Comparison of ENCODE assay signal across 8 cellular contexts in genomic region chr9:129006328-129007034, GRCh38. TPM values are rescaled to one million over a fixed set of nuclear protein-coding genes. Genes with fewer than 3 reads are reported as not detected.
A peak's percentile ranks its signal among the peaks of the same experiment; 100 is the strongest.
DNase-seq lines count a peak whose midpoint lies in the region; ATAC-seq and TF ChIP-seq lines count a peak whose summit lies in the region.

No MANE protein-coding gene starts in this region.

- POLR2A ChIA-PET in activated CD4-positive, alpha-beta memory T cell treated with anti-CD3 and anti-CD28 coated beads, Interleukin-2, amount 10 ng/mL, durations not matched to agents 7 days and 5 days (lab: Charles Lee) = interaction anchor here (1.0 kb wide), 1 partner anchor 188 kb away, joined by 3 read pairs; the partner anchor contains the start of gene ENDOG

- no peaks in the 10 kb centered on the region for H3K4me1 ChIP-seq in mucosa of descending colon (ENCODE audit: low read depth)

- H3K9me3 Mint-ChIP-seq in activated CD4-positive, alpha-beta memory T cell treated with anti-CD3 and anti-CD28 coated beads, Interleukin-2, amount 10 ng/mL, durations not matched to agents 7 days and 5 days = no peaks in the 10 kb centered on the region

- ATAC-seq in GM21529 (IDR thresholded peaks at IDR 0.05; ENCODE audit: unreplicated experiment) = peak; percentile 59
- peak; percentile 84 for ATAC-seq in mucosa of descending colon
- peak; percentile 64 for ATAC-seq in stimulated activated naive CD8-positive, alpha-beta T cell treated with anti-CD3 and anti-CD28 coated beads, Interleukin-15, Interleukin-2, amounts not matched to agents 100 U/mL and 50 U/mL, for 24 hours
- ATAC-seq in HG02759 (IDR thresholded peaks at IDR 0.05; ENCODE audit: unreplicated experiment) = no peak

- CTCF ChIA-PET in activated CD4-positive, alpha-beta memory T cell treated with anti-CD3 and anti-CD28 coated beads, Interleukin-2, amount 10 ng/mL, durations not matched to agents 7 days and 5 days (lab: Charles Lee) = interaction anchor here (1.3 kb wide), 1 partner anchor 22 kb away, joined by 3 read pairs; the partner anchor contains the start of gene SH3GLB2

- TF ChIP-seq CTCF in mucosa of descending colon (IDR thresholded peaks at IDR 0.05) = peak; percentile 48

- H3K4me1 Mint-ChIP-seq in activated CD4-positive, alpha-beta memory T cell treated with anti-CD3 and anti-CD28 coated beads, Interleukin-2, amount 10 ng/mL, durations not matched to agents 7 days and 5 days = no peaks in the 10 kb centered on the region

- H3K36me3 Mint-ChIP-seq in activated CD4-positive, alpha-beta memory T cell treated with anti-CD3 and anti-CD28 coated beads, Interleukin-2, amount 10 ng/mL, durations not matched to agents 7 days and 5 days (ENCODE audit: low read depth) = peaks cover 40% of the 10 kb centered on the region

- H3K9me3 ChIP-seq in mucosa of descending colon = no peaks in the 10 kb centered on the region

- peaks cover 8% of the 10 kb centered on the region for H3K36me3 ChIP-seq in mucosa of descending colon (ENCODE audit: low read depth)

- H3K27ac Mint-ChIP-seq in activated CD4-positive, alpha-beta memory T cell treated with anti-CD3 and anti-CD28 coated beads, Interleukin-2, amount 10 ng/mL, durations not matched to agents 7 days and 5 days = peak overlapping the region; percentile 6

- intact Hi-C loops in mucosa of descending colon (cut with DNase I, micrococcal nuclease) = no loop called here

- DNase-seq in AG20443 (ENCODE audit: low spot score) = peak; percentile 93
- peak; percentile 71 to 79 for DNase-seq in NCI-H524 (lab: John Stamatoyannopoulos, UW)
- peak; percentile 45 for DNase-seq in activated CD4-positive, alpha-beta memory T cell treated with anti-CD3 and anti-CD28 coated beads, Interleukin-2, amount 10 ng/mL, durations not matched to agents 7 days and 5 days
- peak; percentile 79 for DNase-seq in epidermal melanocyte (ENCODE audit: insufficient read length, low spot score)
- peak; percentile 50 to 75 (median 66) for DNase-seq in mucosa of descending colon
- peak; percentile 57 for DNase-seq in stimulated activated naive CD8-positive, alpha-beta T cell treated with anti-CD3 and anti-CD28 coated beads, Interleukin-15, Interleukin-2, amounts not matched to agents 100 U/mL and 50 U/mL, for 24 hours

- H3K27me3 Mint-ChIP-seq in activated CD4-positive, alpha-beta memory T cell treated with anti-CD3 and anti-CD28 coated beads, Interleukin-2, amount 10 ng/mL, durations not matched to agents 7 days and 5 days = no peaks in the 10 kb centered on the region

- no peak overlapping the region for H3K4me3 ChIP-seq in mucosa of descending colon

- H3K4me3 Mint-ChIP-seq in activated CD4-positive, alpha-beta memory T cell treated with anti-CD3 and anti-CD28 coated beads, Interleukin-2, amount 10 ng/mL, durations not matched to agents 7 days and 5 days = no peak overlapping the region

RNA-seq across cellular contexts. Expression of gene SH3GLB2, which starts 21.6 kb away (rescaled TPM):
- 10 to 100 TPM; 87.0 to 90.5 TPM for total RNA-seq in activated CD4-positive, alpha-beta memory T cell treated with anti-CD3 and anti-CD28 coated beads, Interleukin-2, amount 10 ng/mL, durations not matched to agents 7 days and 5 days
- 100 to 1,000 TPM; 107 to 158 (median 128) TPM for total RNA-seq in mucosa of descending colon

RNA-seq across cellular contexts. Expression of gene MIGA2, which starts 29.9 kb away (rescaled TPM):
- 10 to 100 TPM; 36.5 to 40.9 TPM for total RNA-seq in activated CD4-positive, alpha-beta memory T cell treated with anti-CD3 and anti-CD28 coated beads, Interleukin-2, amount 10 ng/mL, durations not matched to agents 7 days and 5 days
- 10 to 100 TPM; 56.2 to 89.4 (median 57.1) TPM for total RNA-seq in mucosa of descending colon

RNA-seq across cellular contexts. Expression of gene NUP188, which starts 59.0 kb away (rescaled TPM):
- total RNA-seq in activated CD4-positive, alpha-beta memory T cell treated with anti-CD3 and anti-CD28 coated beads, Interleukin-2, amount 10 ng/mL, durations not matched to agents 7 days and 5 days = 10 to 100 TPM; 65.8 to 73.6 TPM
- total RNA-seq in mucosa of descending colon = 10 to 100 TPM; 24.4 to 36.7 (median 30.4) TPM

RNA-seq across cellular contexts. Expression of gene DOLK, which starts 59.1 kb away (rescaled TPM):
- 1 to 10 TPM; 7.0 TPM for total RNA-seq in activated CD4-positive, alpha-beta memory T cell treated with anti-CD3 and anti-CD28 coated beads, Interleukin-2, amount 10 ng/mL, durations not matched to agents 7 days and 5 days
- 1 to 10 TPM; 8.7 to 9.9 (median 9.7) TPM for total RNA-seq in mucosa of descending colon
